ENCODE assay signal across 21 cellular contexts in the genomic region with DNA sequence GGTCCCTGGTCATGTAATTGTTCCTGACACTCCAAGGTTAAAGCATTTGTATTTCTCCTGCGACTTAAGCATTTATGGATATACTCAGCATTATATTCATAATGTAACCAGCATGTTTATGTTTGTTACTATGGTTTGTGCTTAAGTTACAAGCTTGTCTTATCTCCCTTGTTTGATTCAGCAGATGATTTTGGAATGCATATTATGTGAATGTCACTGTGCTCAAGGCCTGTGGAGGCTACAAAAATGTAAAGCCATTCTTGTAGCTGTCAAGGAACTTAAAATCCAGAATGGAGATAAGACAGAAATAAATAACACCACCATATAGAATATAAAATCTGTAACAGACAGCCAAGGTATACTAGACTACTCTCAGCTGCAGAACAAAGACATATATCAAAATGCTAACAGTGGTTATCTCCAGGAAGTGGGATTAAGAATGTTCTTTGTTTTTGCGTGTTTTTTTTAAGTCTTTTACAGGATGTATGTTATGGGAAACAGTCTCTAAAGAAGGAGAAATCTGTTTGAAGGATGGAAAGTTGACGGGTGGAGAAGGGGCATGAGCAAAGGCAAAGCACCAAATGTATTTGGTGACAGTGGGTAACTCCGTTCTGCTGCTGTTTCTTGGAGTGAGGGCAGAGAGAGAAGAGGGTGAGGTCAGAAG.
A peak's percentile ranks its signal among the peaks of the same experiment; 100 is the strongest.
DNase-seq lines count a peak whose midpoint lies in the region; ATAC-seq and TF ChIP-seq lines count a peak whose summit lies in the region.
"Had no signal": no experiment of that assay in that cellular context is flagged by ENCODE, and none has a peak within 500 bp of the region (broad histone marks: within the 10 kb centered on the region; RNA-seq: fewer than 3 reads in every experiment).

No MANE protein-coding gene starts in this region.

- peaks cover 3% of the 10 kb centered on the region for H3K36me3 Mint-ChIP-seq in nephron progenitor cell (ENCODE audit: low read depth)
- no peaks in the 10 kb centered on the region for H3K36me3 Mint-ChIP-seq in effector memory CD8-positive, alpha-beta T cell (ENCODE audit: insufficient read depth)

- H3K27ac Mint-ChIP-seq in nephron progenitor cell = peak overlapping the region; percentile 40
- no peak overlapping the region for H3K27ac Mint-ChIP-seq in effector memory CD8-positive, alpha-beta T cell
- H3K27ac Mint-ChIP-seq: T-helper 17 cell had no signal

- H3K9me3 Mint-ChIP-seq in nephron progenitor cell = no peaks in the 10 kb centered on the region
- H3K9me3 Mint-ChIP-seq in effector memory CD8-positive, alpha-beta T cell = no peaks in the 10 kb centered on the region

- H3K27ac ChIP-seq in BLaER1 treated with 17β-estradiol and CSF1 and Interleukin-3, amounts not matched to agents 10 nM and 100 nM = no peak overlapping the region
- H3K27ac ChIP-seq: C4-2B, PC-9, WERI-Rb-1 had no signal

- H3K36me3 ChIP-seq in BLaER1 treated with 17β-estradiol and CSF1 and Interleukin-3, amounts not matched to agents 10 nM and 100 nM = no peaks in the 10 kb centered on the region
- H3K36me3 ChIP-seq: WERI-Rb-1 had no signal

- no peak overlapping the region for H3K4me3 Mint-ChIP-seq in nephron progenitor cell
- H3K4me3 Mint-ChIP-seq in effector memory CD8-positive, alpha-beta T cell = no peak overlapping the region
- H3K4me3 Mint-ChIP-seq: T-helper 17 cell had no signal

- ATAC-seq in effector memory CD8-positive, alpha-beta T cell (replicated peaks) = no peak
- ATAC-seq: esophagus mucosa, T-helper 17 cell had no signal

- H3K27me3 Mint-ChIP-seq in nephron progenitor cell (ENCODE audit: low read depth, poor library complexity) = peaks cover 3% of the 10 kb centered on the region
- H3K27me3 Mint-ChIP-seq in effector memory CD8-positive, alpha-beta T cell = peaks cover 60 to 73% of the 10 kb centered on the region in 2 donors

- H3K4me1 Mint-ChIP-seq in nephron progenitor cell = peaks cover 59% of the 10 kb centered on the region
- peaks cover 0 to under 1% of the 10 kb centered on the region in 2 donors for H3K4me1 Mint-ChIP-seq in effector memory CD8-positive, alpha-beta T cell (ENCODE audit: low read depth in 2 of 2)

- no peaks in the 10 kb centered on the region for H3K9me3 ChIP-seq in BLaER1 treated with 17β-estradiol and CSF1 and Interleukin-3, amounts not matched to agents 10 nM and 100 nM (replicated peaks in 1 of 11)

- no peaks in the 10 kb centered on the region for H4K20me1 ChIP-seq in BLaER1 treated with 17β-estradiol and CSF1 and Interleukin-3, amounts not matched to agents 10 nM and 100 nM

- no peak overlapping the region for H3K9ac ChIP-seq in BLaER1 treated with 17β-estradiol and CSF1 and Interleukin-3, amounts not matched to agents 10 nM and 100 nM

- peak overlapping the region in 10 of 11 experiments; percentile 13 to 75 (median 62); a peak in 17 of 22 replicates for H3K4me2 ChIP-seq in BLaER1 treated with 17β-estradiol and CSF1 and Interleukin-3, amounts not matched to agents 10 nM and 100 nM
- H3K4me2 ChIP-seq: PC-9 had no signal

- no peak for TF ChIP-seq CTCF in choroid plexus epithelial cell (conservative IDR thresholded peaks at IDR 0.05; ENCODE audit: low read depth, low read length)
- TF ChIP-seq CTCF in nephron progenitor cell (IDR thresholded peaks at IDR 0.05) = no peak

- H3K27me3 ChIP-seq in BLaER1 treated with 17β-estradiol and CSF1 and Interleukin-3, amounts not matched to agents 10 nM and 100 nM = no peaks in the 10 kb centered on the region

- no peak overlapping the region for H3K4me3 ChIP-seq in BLaER1 treated with 17β-estradiol and CSF1 and Interleukin-3, amounts not matched to agents 10 nM and 100 nM
- no peak overlapping the region for H3K4me3 ChIP-seq in choroid plexus epithelial cell (ENCODE audit: low read depth, low read length)
- H3K4me3 ChIP-seq: PC-9 had no signal

- H3K4me1 ChIP-seq in BLaER1 treated with 17β-estradiol and CSF1 and Interleukin-3, amounts not matched to agents 10 nM and 100 nM = peaks cover 13 to 27% (median 22%) of the 10 kb centered on the region in 10 experiments

- DNase-seq in MV-4-11 (lab: John Stamatoyannopoulos, UW) (peak; percentile 14), choroid plexus epithelial cell (ENCODE audit: low read depth) (peak; percentile 66), nephron progenitor cell (no peak), NCI-H526 (lab: John Stamatoyannopoulos, UW) (no peak), A172 (ENCODE audit: low spot score) (no peak), NCI-H1048 (lab: John Stamatoyannopoulos, UW) (no peak)
- DNase-seq in effector memory CD8-positive, alpha-beta T cell = no peak
- DNase-seq: activated effector memory CD4-positive, alpha-beta T cell treated with Interleukin-2 at 50 U/mL for 16 hours; caudate nucleus; head of caudate nucleus; NCI-H1092 treated with DMSO at 0.1 percent for 48 hours; NCI-H2029; NCI-H345; nucleus accumbens; PC-9; stimulated activated CD4-positive, alpha-beta T cell treated with anti-CD3 and anti-CD28 coated beads, Interleukin-12 subunit alpha, Interleukin-12 subunit beta, amount 100 ng/mL, for 4 hours; T-helper 17 cell; WERI-Rb-1 had no signal

Comparison
In these comparisons a context has a peak if more than half of its experiments do, and no peak if none do; other contexts are left out.
1. DNase-seq: peak in MV-4-11 (single experiment) and choroid plexus epithelial cell (single experiment); none in nephron progenitor cell (single experiment), NCI-H526 (0 of 2), effector memory CD8-positive, alpha-beta T cell (0 of 3), A172 (single experiment) and NCI-H1048 (single experiment).